In genomic region chr1:184163674-184164470, GRCh38 we compare ENCODE assay signal across 9 cellular contexts.
DNase-seq lines count a peak whose midpoint lies in the region; ATAC-seq and TF ChIP-seq lines count a peak whose summit lies in the region.
"Had no signal": no experiment of that assay in that cellular context is flagged by ENCODE, and none has a peak within 500 bp of the region (broad histone marks: within the 10 kb centered on the region; RNA-seq: fewer than 3 reads in every experiment).

No MANE protein-coding gene starts in this region.

- peaks cover 21% of the 10 kb centered on the region for H3K4me1 Mint-ChIP-seq in chondrocyte (ENCODE audit: low read depth)

- peaks cover 6% of the 10 kb centered on the region for H3K9me3 Mint-ChIP-seq in chondrocyte (ENCODE audit: low read depth)

- peak; percentile 26 for ATAC-seq in GM19468 (IDR thresholded peaks at IDR 0.05; ENCODE audit: extremely low read depth, unreplicated experiment)
- ATAC-seq in HG03520 (IDR thresholded peaks at IDR 0.05; ENCODE audit: unreplicated experiment), result peak; percentile 85
- ATAC-seq in stimulated activated naive CD8-positive, alpha-beta T cell treated with anti-CD3 and anti-CD28 coated beads, Interleukin-15, Interleukin-2, amounts not matched to agents 100 U/mL and 50 U/mL, for 24 hours, result no peak

- H3K4me3 Mint-ChIP-seq in chondrocyte (ENCODE audit: unreplicated experiment), result no peak overlapping the region
- H3K4me3 Mint-ChIP-seq: activated naive CD8-positive, alpha-beta T cell treated with anti-CD3 and anti-CD28 coated beads, Interleukin-2, amount 10 ng/mL, durations not matched to agents 7 days and 5 days had no signal

- no peaks in the 10 kb centered on the region for H3K36me3 Mint-ChIP-seq in chondrocyte (ENCODE audit: low read depth)
- H3K36me3 Mint-ChIP-seq: activated naive CD8-positive, alpha-beta T cell treated with anti-CD3 and anti-CD28 coated beads, Interleukin-2, amount 10 ng/mL, durations not matched to agents 7 days and 5 days had no signal

- TF ChIP-seq CTCF in chondrocyte (IDR thresholded peaks at IDR 0.05), result peak; percentile 22

- H3K27me3 Mint-ChIP-seq in chondrocyte (ENCODE audit: low read depth), result no peaks in the 10 kb centered on the region

- peak overlapping the region; percentile 70 for H3K27ac Mint-ChIP-seq in chondrocyte (ENCODE audit: unreplicated experiment)
- H3K27ac Mint-ChIP-seq: activated naive CD8-positive, alpha-beta T cell treated with anti-CD3 and anti-CD28 coated beads, Interleukin-2, amount 10 ng/mL, durations not matched to agents 7 days and 5 days had no signal

- peak; percentile 72 for DNase-seq in COLO829 (ENCODE audit: low spot score)
- DNase-seq in chondrocyte (ENCODE audit: low spot score), result no peak
- no peak for DNase-seq in stimulated activated naive CD8-positive, alpha-beta T cell treated with anti-CD3 and anti-CD28 coated beads, Interleukin-15, Interleukin-2, amounts not matched to agents 100 U/mL and 50 U/mL, for 24 hours
- no peak for DNase-seq in cerebellar nuclear complex (lab: John Stamatoyannopoulos, UW)
- DNase-seq in cerebellar cortex (ENCODE audit: low spot score), result no peak
- no peak for DNase-seq in activated T-cell treated with anti-CD3 and anti-CD28 coated beads, Interleukin-2, amount 50 U/mL, for 48 hours
- DNase-seq: activated naive CD8-positive, alpha-beta T cell treated with anti-CD3 and anti-CD28 coated beads, Interleukin-2, amount 10 ng/mL, durations not matched to agents 7 days and 5 days had no signal
